ENCODE assay signal across 8 cellular contexts in genomic region chr2:7672027-7672684, GRCh38.
DNase-seq lines count a peak whose midpoint lies in the region; ATAC-seq and TF ChIP-seq lines count a peak whose summit lies in the region.

No MANE protein-coding gene starts in this region.

- peak; percentile 96 for TF ChIP-seq CTCF in H9 (conservative IDR thresholded peaks at IDR 0.05)
- peak; percentile 53 to 68 for TF ChIP-seq CTCF in brain (conservative IDR thresholded peaks at IDR 0.05)
- TF ChIP-seq CTCF in lung (IDR thresholded peaks at IDR 0.05; ENCODE audit: control extremely low read depth, extremely low read depth): peak; percentile 57

- H3K27me3 Mint-ChIP-seq in H9 (ENCODE audit: low read depth) (peaks cover 2% of the 10 kb centered on the region), T-helper 17 cell (no peaks in the 10 kb centered on the region), brain (no peaks in the 10 kb centered on the region)
- H3K27me3 Mint-ChIP-seq in stimulated activated naive CD8-positive, alpha-beta T cell treated with anti-CD3 and anti-CD28 coated beads, Interleukin-15, amount 100 ng/mL, for 72 hours: no peaks in the 10 kb centered on the region

- no peaks in the 10 kb centered on the region for H3K23me2 ChIP-seq in H9 (ENCODE audit: insufficient read length, low read depth, low read length, poor library complexity, severe bottlenecking)

- no peak overlapping the region for H2AK5ac ChIP-seq in H9 (ENCODE audit: insufficient read length, low read length)

- no peaks in the 10 kb centered on the region for H3K79me1 ChIP-seq in H9 (ENCODE audit: insufficient read depth, low read depth, low read length, poor library complexity, severe bottlenecking)

- no peak overlapping the region for H3K4ac ChIP-seq in H9 (ENCODE audit: low read depth, low read length)

- no peak overlapping the region for H4K91ac ChIP-seq in H9 (ENCODE audit: insufficient read length, low read depth, low read length)

- no peak overlapping the region for H2AFZ ChIP-seq in H9 (ENCODE audit: low read length)

- H3K36me3 Mint-ChIP-seq in H9 (ENCODE audit: insufficient read depth in 1 of 3, low read depth in 3 of 3) (peaks cover 0 to 18% (median 4%) of the 10 kb centered on the region in 3 experiments; a peak in 4 of 7 replicates), T-helper 17 cell (ENCODE audit: low read depth) (no peaks in the 10 kb centered on the region), brain (peaks cover 4% of the 10 kb centered on the region)

- no peak overlapping the region for H2BK15ac ChIP-seq in H9 (ENCODE audit: low read depth, low read length)

- H3K4me3 ChIP-seq in lung: no peak overlapping the region

- no peak overlapping the region for H2BK12ac ChIP-seq in H9 (ENCODE audit: insufficient read length, low read depth, low read length)

- WGBS in H9 (ENCODE audit: extremely low coverage, insufficient read length, low lambda C conversion rate): no CpG with 5 or more reads among the region's 8 CpGs
- 72 to 73% methylated on average over 8 of the region's 8 CpGs for WGBS in lung, 2 donors

- peak; percentile 19 for DNase-seq in AG20443 (ENCODE audit: low spot score)
- DNase-seq in H9: peak; percentile 91
- DNase-seq in T-helper 17 cell: peak in 1 of 3 donors; percentile 19
- DNase-seq in lung (ENCODE audit: low spot score): peak; percentile 45
- DNase-seq in stimulated activated naive CD8-positive, alpha-beta T cell treated with anti-CD3 and anti-CD28 coated beads, Interleukin-15, amount 100 ng/mL, for 72 hours: peak; percentile 52 to 72

- peak; percentile 73 for ATAC-seq in T-helper 17 cell
- ATAC-seq in lung (ENCODE audit: insufficient read depth, low FRiP score): no peak
- peak; percentile 91 for ATAC-seq in stimulated activated naive CD8-positive, alpha-beta T cell treated with anti-CD3 and anti-CD28 coated beads, Interleukin-15, amount 100 ng/mL, for 72 hours
- no peak for ATAC-seq in GM19328 (IDR thresholded peaks at IDR 0.05; ENCODE audit: unreplicated experiment)
- ATAC-seq in HG02885 (IDR thresholded peaks at IDR 0.05; ENCODE audit: poor library complexity, unreplicated experiment): no peak

- no peak overlapping the region for H2BK5ac ChIP-seq in H9 (ENCODE audit: insufficient read length, low read length)

- no peaks in the 10 kb centered on the region for H3K79me2 ChIP-seq in H9 (ENCODE audit: insufficient read depth, low read length)

- H3K9me3 Mint-ChIP-seq in H9 (peaks cover 0 to 15% of the 10 kb centered on the region in 2 experiments; a peak in 3 of 5 replicates), brain (peaks cover 4 to 13% (median 10%) of the 10 kb centered on the region in 5 experiments)
- H3K9me3 Mint-ChIP-seq in stimulated activated naive CD8-positive, alpha-beta T cell treated with anti-CD3 and anti-CD28 coated beads, Interleukin-15, amount 100 ng/mL, for 72 hours: peaks cover 15 to 19% of the 10 kb centered on the region in 2 donors

- no peak overlapping the region for H3K18ac ChIP-seq in H9 (ENCODE audit: insufficient read length, low read depth, low read length)

- H2BK120ac ChIP-seq in H9 (ENCODE audit: low read depth, low read length, poor library complexity, severe bottlenecking): no peak overlapping the region

- no peaks in the 10 kb centered on the region for H4K20me1 ChIP-seq in H9 (ENCODE audit: control insufficient read depth, insufficient read depth, insufficient read length)

- no peak overlapping the region for H3K23ac ChIP-seq in H9 (ENCODE audit: insufficient read length, low read depth, low read length)

- no peak overlapping the region for H3T11ph ChIP-seq in H9 (ENCODE audit: low read length)

- H3K4me3 Mint-ChIP-seq in H9 (no peak overlapping the region), T-helper 17 cell (peak overlapping the region; percentile 58), brain (no peak overlapping the region)
- H3K4me3 Mint-ChIP-seq in stimulated activated naive CD8-positive, alpha-beta T cell treated with anti-CD3 and anti-CD28 coated beads, Interleukin-15, amount 100 ng/mL, for 72 hours: peak overlapping the region; percentile 44 to 79

- H3K27me3 ChIP-seq in H9 (ENCODE audit: insufficient read depth, low read length) (no peaks in the 10 kb centered on the region), lung (ENCODE audit: control insufficient read depth, insufficient read depth) (no peaks in the 10 kb centered on the region)

- H3K27ac ChIP-seq in H9 (ENCODE audit: insufficient read length, low read depth, low read length) (no peak overlapping the region), lung (ENCODE audit: low read depth in 1 of 2, low read length in 1 of 2) (no peak overlapping the region)

- no peak overlapping the region for H3K4me2 ChIP-seq in H9 (ENCODE audit: insufficient read depth, insufficient read length, low read length)

- no peak overlapping the region for H3K14ac ChIP-seq in H9 (ENCODE audit: insufficient read depth, low read length)

- H3K4me1 ChIP-seq in H9 (ENCODE audit: insufficient read depth, low read length): 0 out of 2 replicates have a peak, but pooled peaks cover 4% of the 10 kb centered on the region
- H3K4me1 ChIP-seq in lung (ENCODE audit: control insufficient read depth in 2 of 2, insufficient read depth in 2 of 2, low read length in 2 of 2): no peaks in the 10 kb centered on the region

- peaks cover 13 to 24% of the 10 kb centered on the region in 2 experiments for H3K4me1 Mint-ChIP-seq in H9
- H3K4me1 Mint-ChIP-seq in T-helper 17 cell: peaks cover 17% of the 10 kb centered on the region
- peaks cover 26% of the 10 kb centered on the region for H3K4me1 Mint-ChIP-seq in brain
- H3K4me1 Mint-ChIP-seq in stimulated activated naive CD8-positive, alpha-beta T cell treated with anti-CD3 and anti-CD28 coated beads, Interleukin-15, amount 100 ng/mL, for 72 hours: peaks cover 73% of the 10 kb centered on the region

- H3K27ac Mint-ChIP-seq in H9 (no peak overlapping the region; a peak in 1 of 7 replicates), T-helper 17 cell (peak overlapping the region; percentile 46), brain (peak overlapping the region in 4 of 5 experiments; percentile 14 to 92 (median 54))
- peak overlapping the region; percentile 72 to 97 for H3K27ac Mint-ChIP-seq in stimulated activated naive CD8-positive, alpha-beta T cell treated with anti-CD3 and anti-CD28 coated beads, Interleukin-15, amount 100 ng/mL, for 72 hours

- no peak overlapping the region for H4K8ac ChIP-seq in H9 (replicated peaks; ENCODE audit: insufficient read length, low read depth, low read length)

- no peak overlapping the region for H3K56ac ChIP-seq in H9 (ENCODE audit: insufficient read length, low read depth, low read length)

- H4K5ac ChIP-seq in H9 (ENCODE audit: insufficient read length, low read depth, low read length): no peak overlapping the region

- H2BK20ac ChIP-seq in H9 (ENCODE audit: low read depth, low read length, poor library complexity, severe bottlenecking): no peak overlapping the region

- H3K9ac ChIP-seq in H9 (ENCODE audit: extremely low read depth, insufficient read length, low read length): no peak overlapping the region

- no peaks in the 10 kb centered on the region for H3K9me3 ChIP-seq in H9 (ENCODE audit: control insufficient read depth, low read depth, low read length)
- H3K9me3 ChIP-seq in T-helper 17 cell (ENCODE audit: control insufficient read depth, low read length, poor library complexity, severe bottlenecking): no peaks in the 10 kb centered on the region
- H3K9me3 ChIP-seq in lung (ENCODE audit: control insufficient read depth in 2 of 2, insufficient read depth in 1 of 2, low read length in 1 of 2): peaks cover 0 to 4% of the 10 kb centered on the region in 2 donors

- no peaks in the 10 kb centered on the region for H3K36me3 ChIP-seq in lung (ENCODE audit: control insufficient read depth in 2 of 2, insufficient read depth in 2 of 2, low read length in 2 of 2)

Comparison
In these comparisons a context has a peak if more than half of its experiments do, and no peak if none do; other contexts are left out.
1. H3K27ac Mint-ChIP-seq: peak in T-helper 17 cell (single experiment), brain (4 of 5) and stimulated activated naive CD8-positive, alpha-beta T cell treated with anti-CD3 and anti-CD28 coated beads, Interleukin-15, amount 100 ng/mL, for 72 hours (2 of 2); none in H9 (0 of 3).
2. H3K4me3 Mint-ChIP-seq: peak in T-helper 17 cell (single experiment) and stimulated activated naive CD8-positive, alpha-beta T cell treated with anti-CD3 and anti-CD28 coated beads, Interleukin-15, amount 100 ng/mL, for 72 hours (2 of 2); none in H9 (0 of 2) and brain (0 of 5).
3. ATAC-seq: peak in T-helper 17 cell (single experiment) and stimulated activated naive CD8-positive, alpha-beta T cell treated with anti-CD3 and anti-CD28 coated beads, Interleukin-15, amount 100 ng/mL, for 72 hours (single experiment); none in lung (single experiment), GM19328 (single experiment) and HG02885 (single experiment).
4. Peak in every context shown above with its lines, with median percentiles within 50 percentile points of each other: CTCF ChIP-seq.